ENCODE assay signal across 8 cellular contexts in genomic region chr11:68998390-68998911, GRCh38. TPM values are rescaled to one million over a fixed set of nuclear protein-coding genes. Genes with fewer than 3 reads are reported as not detected.
A peak's percentile ranks its signal among the peaks of the same experiment; 100 is the strongest.
DNase-seq lines count a peak whose midpoint lies in the region; ATAC-seq and TF ChIP-seq lines count a peak whose summit lies in the region.

No MANE protein-coding gene starts in this region.

- peak overlapping the region; percentile 97 for H3K27ac Mint-ChIP-seq in osteocyte (ENCODE audit: unreplicated experiment)

- no peaks in the 10 kb centered on the region for H3K9me3 Mint-ChIP-seq in osteocyte (ENCODE audit: unreplicated experiment)

- peaks cover 62% of the 10 kb centered on the region for H3K4me1 Mint-ChIP-seq in osteocyte (ENCODE audit: unreplicated experiment)

- H3K27ac ChIP-seq in GM23248 = no peak overlapping the region

- H3K4me3 Mint-ChIP-seq in osteocyte (ENCODE audit: unreplicated experiment) = peak overlapping the region; percentile 42

- no peak for TF ChIP-seq CTCF in osteocyte (IDR thresholded peaks at IDR 0.05)

- H3K4me3 ChIP-seq in GM23248 = no peak overlapping the region

- peaks cover 12% of the 10 kb centered on the region for H3K4me1 ChIP-seq in GM23248 (ENCODE audit: insufficient read depth)

- no peaks in the 10 kb centered on the region for H3K27me3 Mint-ChIP-seq in osteocyte (ENCODE audit: unreplicated experiment)

- WGBS in GM23248 (ENCODE audit: low coverage in 1 of 2, low lambda C conversion rate in 2 of 2, missing lambda C conversion rate in 2 of 2), 2 experiments = 26 to 28% methylated on average over 13 of the region's 13 CpGs

- H3K27me3 ChIP-seq in GM23248 (replicated peaks; ENCODE audit: insufficient read depth) = no peaks in the 10 kb centered on the region

- peak; percentile 15 for DNase-seq in GM23248
- peak; percentile 91 for DNase-seq in NCI-H345 treated with DMSO at 0.1 percent for 48 hours (lab: John Stamatoyannopoulos, UW; ENCODE audit: unreplicated experiment)
- DNase-seq in ecto neural progenitor cell (ENCODE audit: low spot score) = peak; percentile 42
- DNase-seq in osteocyte (ENCODE audit: extremely low spot score, unreplicated experiment) = no peak
- no peak for DNase-seq in stimulated activated CD4-positive, alpha-beta T cell treated with anti-CD3 and anti-CD28 coated beads, Interleukin-2, amount 100 ng/mL, for 48 hours

- no peak overlapping the region for H3K9ac ChIP-seq in GM23248

- no peak overlapping the region for H2AFZ ChIP-seq in GM23248

- no peak for ATAC-seq in HG03354 (IDR thresholded peaks at IDR 0.05; ENCODE audit: poor library complexity, severe bottlenecking, unreplicated experiment)
- ATAC-seq in HG02981 (IDR thresholded peaks at IDR 0.05; ENCODE audit: unreplicated experiment) = no peak
- no peak for ATAC-seq in HG02884 (IDR thresholded peaks at IDR 0.05; ENCODE audit: unreplicated experiment)

- H3F3A ChIP-seq in GM23248 (ENCODE audit: insufficient read depth) = peaks cover 15% of the 10 kb centered on the region

- H3K36me3 ChIP-seq in GM23248 (ENCODE audit: low read depth) = no peaks in the 10 kb centered on the region

- H3K4me2 ChIP-seq in GM23248 (ENCODE audit: unreplicated experiment) = no peak overlapping the region

- in situ Hi-C loops in GM23248 (cut with MboI) = no loop called here

- H3K36me3 Mint-ChIP-seq in osteocyte (ENCODE audit: unreplicated experiment) = no peaks in the 10 kb centered on the region

- no peaks in the 10 kb centered on the region for H4K20me1 ChIP-seq in GM23248 (ENCODE audit: insufficient read depth)

- H3K9me2 ChIP-seq in GM23248 (ENCODE audit: insufficient read depth) = no peaks in the 10 kb centered on the region

- H3K79me2 ChIP-seq in GM23248 (ENCODE audit: insufficient read depth) = no peaks in the 10 kb centered on the region

- H3K9me3 ChIP-seq in GM23248 (ENCODE audit: low read depth) = no peaks in the 10 kb centered on the region

RNA-seq across cellular contexts. Expression of gene MRGPRF, which starts 14.6 kb away (rescaled TPM):
- 25.3 and 36.0 TPM in 2 replicates for total RNA-seq in GM23248 (2014; rRNA removed; shearing (Covaris generic))
- polyA plus RNA-seq in GM23248 (2016; fragmentation: Nextera tagmentation; extraction: Ambion mirVana) = 20.7 and 21.2 TPM in 2 replicates
- 7.0 and 8.4 TPM in 2 replicates for total RNA-seq in osteocyte

RNA-seq across cellular contexts. Expression of gene MRGPRD, which starts 17.7 kb away (rescaled TPM):
- not detected in 2 replicates for total RNA-seq in GM23248 (2014; rRNA removed; shearing (Covaris generic))
- not detected in 2 replicates for polyA plus RNA-seq in GM23248 (2016; fragmentation: Nextera tagmentation; extraction: Ambion mirVana)
- not detected in 2 replicates for total RNA-seq in osteocyte

RNA-seq across cellular contexts. Expression of gene TPCN2, which starts 50.3 kb away (rescaled TPM):
- 7.1 and 10.2 TPM in 2 replicates for total RNA-seq in GM23248 (2014; rRNA removed; shearing (Covaris generic))
- 8.5 and 8.7 TPM in 2 replicates for polyA plus RNA-seq in GM23248 (2016; fragmentation: Nextera tagmentation; extraction: Ambion mirVana)
- total RNA-seq in osteocyte = 21.0 and 22.4 TPM in 2 replicates

Comparison
In these comparisons a context has a peak if more than half of its experiments do, and no peak if none do; other contexts are left out.
1. DNase-seq: peak in GM23248 (single experiment), NCI-H345 treated with DMSO at 0.1 percent for 48 hours (single experiment) and ecto neural progenitor cell (single experiment); none in osteocyte (single experiment) and stimulated activated CD4-positive, alpha-beta T cell treated with anti-CD3 and anti-CD28 coated beads, Interleukin-2, amount 100 ng/mL, for 48 hours (0 of 2).